Comparison of ENCODE assay signal across 13 cellular contexts in genomic region chr20:3039426-3039825, GRCh38. TPM values are rescaled to one million over a fixed set of nuclear protein-coding genes. Genes with fewer than 3 reads are reported as not detected.
A peak's percentile ranks its signal among the peaks of the same experiment; 100 is the strongest.
DNase-seq lines count a peak whose midpoint lies in the region; ATAC-seq and TF ChIP-seq lines count a peak whose summit lies in the region.
"Had no signal": no experiment of that assay in that cellular context is flagged by ENCODE, and none has a peak within 500 bp of the region (broad histone marks: within the 10 kb centered on the region; RNA-seq: fewer than 3 reads in every experiment).

No MANE protein-coding gene starts in this region.

- peaks cover 36% of the 10 kb centered on the region for H3K36me3 Mint-ChIP-seq in activated CD8-positive, alpha-beta T cell treated with anti-CD3 and anti-CD28 coated beads, Interleukin-2, amount 10 ng/mL, durations not matched to agents 7 days and 5 days (ENCODE audit: low read depth)
- peaks cover 19% of the 10 kb centered on the region for H3K36me3 Mint-ChIP-seq in activated CD8-positive, alpha-beta T cell treated with anti-CD3 and anti-CD28 coated beads for 36 hours (ENCODE audit: low read depth)
- peaks cover 21% of the 10 kb centered on the region for H3K36me3 Mint-ChIP-seq in stimulated activated naive CD8-positive, alpha-beta T cell treated with anti-CD3 and anti-CD28 coated beads, Interleukin-15, Interleukin-2, amounts not matched to agents 100 ng/mL and 50 ng/mL, for 24 hours (ENCODE audit: low read depth)
- H3K36me3 Mint-ChIP-seq in nephron progenitor cell (ENCODE audit: low read depth) (peaks cover 48% of the 10 kb centered on the region), GM23338 (ENCODE audit: low read depth) (peaks cover 51% of the 10 kb centered on the region)

- peaks cover 4% of the 10 kb centered on the region; the same call in 1 of the 2 replicates for H3K9me2 ChIP-seq in GM23338 (ENCODE audit: insufficient read depth)

- no peak for TF ChIP-seq CTCF in activated CD8-positive, alpha-beta T cell treated with anti-CD3 and anti-CD28 coated beads for 36 hours (IDR thresholded peaks at IDR 0.05)
- TF ChIP-seq CTCF in nephron progenitor cell (IDR thresholded peaks at IDR 0.05) (no peak), GM23338 (conservative IDR thresholded peaks at IDR 0.05; ENCODE audit: low read depth in 2 of 2) (no peak)

- no peaks in the 10 kb centered on the region for H3F3A ChIP-seq in GM23338 (replicated peaks; ENCODE audit: low read depth)

- H3K4me3 Mint-ChIP-seq in activated CD8-positive, alpha-beta T cell treated with anti-CD3 and anti-CD28 coated beads, Interleukin-2, amount 10 ng/mL, durations not matched to agents 7 days and 5 days, result no peak overlapping the region
- no peak overlapping the region for H3K4me3 Mint-ChIP-seq in activated CD8-positive, alpha-beta T cell treated with anti-CD3 and anti-CD28 coated beads for 36 hours
- H3K4me3 Mint-ChIP-seq in stimulated activated naive CD8-positive, alpha-beta T cell treated with anti-CD3 and anti-CD28 coated beads, Interleukin-15, Interleukin-2, amounts not matched to agents 100 ng/mL and 50 ng/mL, for 24 hours, result no peak overlapping the region
- no peak overlapping the region for H3K4me3 Mint-ChIP-seq in stimulated activated naive CD8-positive, alpha-beta T cell treated with anti-CD3 and anti-CD28 coated beads, Interleukin-15, amount 100 ng/mL, for 72 hours
- H3K4me3 Mint-ChIP-seq in nephron progenitor cell, result peak overlapping the region; percentile 39
- no peak overlapping the region for H3K4me3 Mint-ChIP-seq in GM23338

- H3K4me2 ChIP-seq in GM23338, result no peak overlapping the region
- H3K4me2 ChIP-seq: A549 had no signal

- H4K20me1 ChIP-seq in GM23338 (replicated peaks; ENCODE audit: insufficient read depth), result 0 out of 2 replicates have a peak, but pooled peaks cover 3% of the 10 kb centered on the region

- DNase-seq in activated CD8-positive, alpha-beta T cell treated with anti-CD3 and anti-CD28 coated beads, Interleukin-2, amount 10 ng/mL, durations not matched to agents 7 days and 5 days, result no peak
- no peak for DNase-seq in activated CD8-positive, alpha-beta T cell treated with anti-CD3 and anti-CD28 coated beads for 36 hours
- DNase-seq in stimulated activated naive CD8-positive, alpha-beta T cell treated with anti-CD3 and anti-CD28 coated beads, Interleukin-15, amount 100 ng/mL, for 72 hours, result no peak
- DNase-seq in nephron progenitor cell (no peak), GM23338 (ENCODE audit: low spot score) (no peak)
- DNase-seq: DMS53, HCEC 1CT, Kasumi-1, NCI-H82 had no signal

- intact Hi-C loops in activated CD8-positive, alpha-beta T cell treated with anti-CD3 and anti-CD28 coated beads for 36 hours (cut with micrococcal nuclease), result no loop called here

- H3K79me2 ChIP-seq in GM23338 (replicated peaks; ENCODE audit: insufficient read depth), result no peaks in the 10 kb centered on the region

- H3K36me3 ChIP-seq in GM23338 (ENCODE audit: insufficient read depth), result peaks cover 3% of the 10 kb centered on the region; the same call in 1 of the 2 replicates

- no peaks in the 10 kb centered on the region for H3K9me3 Mint-ChIP-seq in activated CD8-positive, alpha-beta T cell treated with anti-CD3 and anti-CD28 coated beads, Interleukin-2, amount 10 ng/mL, durations not matched to agents 7 days and 5 days (ENCODE audit: insufficient read depth)
- no peaks in the 10 kb centered on the region for H3K9me3 Mint-ChIP-seq in activated CD8-positive, alpha-beta T cell treated with anti-CD3 and anti-CD28 coated beads for 36 hours
- no peaks in the 10 kb centered on the region for H3K9me3 Mint-ChIP-seq in stimulated activated naive CD8-positive, alpha-beta T cell treated with anti-CD3 and anti-CD28 coated beads, Interleukin-15, Interleukin-2, amounts not matched to agents 100 ng/mL and 50 ng/mL, for 24 hours
- H3K9me3 Mint-ChIP-seq in stimulated activated naive CD8-positive, alpha-beta T cell treated with anti-CD3 and anti-CD28 coated beads, Interleukin-15, amount 100 ng/mL, for 72 hours, result no peaks in the 10 kb centered on the region
- H3K9me3 Mint-ChIP-seq in nephron progenitor cell, result no peaks in the 10 kb centered on the region
- no peaks in the 10 kb centered on the region; the same call in 2 of the 3 replicates for H3K9me3 Mint-ChIP-seq in GM23338

- ATAC-seq in activated CD8-positive, alpha-beta T cell treated with anti-CD3 and anti-CD28 coated beads, Interleukin-2, amount 10 ng/mL, durations not matched to agents 7 days and 5 days, result no peak
- ATAC-seq in activated CD8-positive, alpha-beta T cell treated with anti-CD3 and anti-CD28 coated beads for 36 hours, result no peak
- ATAC-seq in stimulated activated naive CD8-positive, alpha-beta T cell treated with anti-CD3 and anti-CD28 coated beads, Interleukin-15, amount 100 ng/mL, for 72 hours, result no peak
- ATAC-seq in GM23338, result no peak
- no peak for ATAC-seq in HG03469 (IDR thresholded peaks at IDR 0.05; ENCODE audit: unreplicated experiment)
- ATAC-seq: A549 had no signal

- no peaks in the 10 kb centered on the region for H3K27me3 Mint-ChIP-seq in activated CD8-positive, alpha-beta T cell treated with anti-CD3 and anti-CD28 coated beads, Interleukin-2, amount 10 ng/mL, durations not matched to agents 7 days and 5 days (ENCODE audit: low read depth)
- H3K27me3 Mint-ChIP-seq in activated CD8-positive, alpha-beta T cell treated with anti-CD3 and anti-CD28 coated beads for 36 hours, result no peaks in the 10 kb centered on the region
- no peaks in the 10 kb centered on the region for H3K27me3 Mint-ChIP-seq in stimulated activated naive CD8-positive, alpha-beta T cell treated with anti-CD3 and anti-CD28 coated beads, Interleukin-15, Interleukin-2, amounts not matched to agents 100 ng/mL and 50 ng/mL, for 24 hours
- no peaks in the 10 kb centered on the region for H3K27me3 Mint-ChIP-seq in stimulated activated naive CD8-positive, alpha-beta T cell treated with anti-CD3 and anti-CD28 coated beads, Interleukin-15, amount 100 ng/mL, for 72 hours
- H3K27me3 Mint-ChIP-seq in nephron progenitor cell (ENCODE audit: low read depth, poor library complexity) (no peaks in the 10 kb centered on the region), GM23338 (ENCODE audit: insufficient read depth, low read depth, poor library complexity) (peaks cover 16% of the 10 kb centered on the region)

- CTCF ChIA-PET in activated CD8-positive, alpha-beta T cell treated with anti-CD3 and anti-CD28 coated beads, Interleukin-2, amount 10 ng/mL, durations not matched to agents 7 days and 5 days (lab: Charles Lee), result no interaction called here
- CTCF ChIA-PET in activated CD8-positive, alpha-beta T cell treated with anti-CD3 and anti-CD28 coated beads for 36 hours (lab: Charles Lee), result interaction anchor here (0.8 kb wide), 1 partner anchor 14 kb away, joined by 3 read pairs; no protein-coding TSS in a partner anchor

- H3K4me3 ChIP-seq in GM23338, result no peak overlapping the region
- H3K4me3 ChIP-seq: A549 had no signal

- POLR2A ChIA-PET in activated CD8-positive, alpha-beta T cell treated with anti-CD3 and anti-CD28 coated beads, Interleukin-2, amount 10 ng/mL, durations not matched to agents 7 days and 5 days (lab: Charles Lee), result no interaction called here
- POLR2A ChIA-PET in activated CD8-positive, alpha-beta T cell treated with anti-CD3 and anti-CD28 coated beads for 36 hours (lab: Charles Lee), result interaction anchor here (1.7 kb wide), 1 partner anchor 28 kb away, joined by 4 read pairs; no protein-coding TSS in a partner anchor

- H3K27ac Mint-ChIP-seq in activated CD8-positive, alpha-beta T cell treated with anti-CD3 and anti-CD28 coated beads, Interleukin-2, amount 10 ng/mL, durations not matched to agents 7 days and 5 days, result peak overlapping the region; percentile 70
- H3K27ac Mint-ChIP-seq in activated CD8-positive, alpha-beta T cell treated with anti-CD3 and anti-CD28 coated beads for 36 hours, result no peak overlapping the region
- H3K27ac Mint-ChIP-seq in stimulated activated naive CD8-positive, alpha-beta T cell treated with anti-CD3 and anti-CD28 coated beads, Interleukin-15, Interleukin-2, amounts not matched to agents 100 ng/mL and 50 ng/mL, for 24 hours, result peak overlapping the region; percentile 69
- no peak overlapping the region for H3K27ac Mint-ChIP-seq in stimulated activated naive CD8-positive, alpha-beta T cell treated with anti-CD3 and anti-CD28 coated beads, Interleukin-15, amount 100 ng/mL, for 72 hours
- H3K27ac Mint-ChIP-seq in nephron progenitor cell (peak overlapping the region; percentile 34), GM23338 (no peak overlapping the region)

- H2AFZ ChIP-seq in GM23338, result no peak overlapping the region

- peaks cover 17% of the 10 kb centered on the region for H3K4me1 ChIP-seq in GM23338 (ENCODE audit: insufficient read depth)

- H3K27me3 ChIP-seq in GM23338 (ENCODE audit: insufficient read depth), result no peaks in the 10 kb centered on the region

- H3K27ac ChIP-seq in GM23338 (ENCODE audit: low read depth), result no peak overlapping the region
- H3K27ac ChIP-seq: A549, C4-2B had no signal

- H3K4me1 Mint-ChIP-seq in activated CD8-positive, alpha-beta T cell treated with anti-CD3 and anti-CD28 coated beads, Interleukin-2, amount 10 ng/mL, durations not matched to agents 7 days and 5 days (ENCODE audit: low read depth), result peaks cover 20% of the 10 kb centered on the region
- H3K4me1 Mint-ChIP-seq in activated CD8-positive, alpha-beta T cell treated with anti-CD3 and anti-CD28 coated beads for 36 hours (ENCODE audit: low read depth), result no peaks in the 10 kb centered on the region
- no peaks in the 10 kb centered on the region for H3K4me1 Mint-ChIP-seq in stimulated activated naive CD8-positive, alpha-beta T cell treated with anti-CD3 and anti-CD28 coated beads, Interleukin-15, Interleukin-2, amounts not matched to agents 100 ng/mL and 50 ng/mL, for 24 hours (ENCODE audit: low read depth)
- H3K4me1 Mint-ChIP-seq in stimulated activated naive CD8-positive, alpha-beta T cell treated with anti-CD3 and anti-CD28 coated beads, Interleukin-15, amount 100 ng/mL, for 72 hours, result no peaks in the 10 kb centered on the region
- H3K4me1 Mint-ChIP-seq in nephron progenitor cell, result peaks cover 60% of the 10 kb centered on the region
- H3K4me1 Mint-ChIP-seq in GM23338, result peaks cover 14% of the 10 kb centered on the region

RNA-seq across cellular contexts. Expression of gene GNRH2, which starts 4.0 kb away (rescaled TPM):
- 1 to 10 TPM; 1.5 to 1.7 TPM for total RNA-seq in activated CD8-positive, alpha-beta T cell treated with anti-CD3 and anti-CD28 coated beads, Interleukin-2, amount 10 ng/mL, durations not matched to agents 7 days and 5 days
- under 1 TPM; 0.36 to 0.85 TPM for total RNA-seq in activated CD8-positive, alpha-beta T cell treated with anti-CD3 and anti-CD28 coated beads for 36 hours
- not detected in 2 replicates for total RNA-seq in GM23338 (2014; rRNA removed; shearing (Covaris generic))
- not detected in 2 replicates for polyA plus RNA-seq in GM23338 (2016; fragmentation: Nextera tagmentation; extraction: Ambion mirVana)

RNA-seq across cellular contexts. Expression of gene MRPS26, which starts 6.4 kb away (rescaled TPM):
- total RNA-seq in activated CD8-positive, alpha-beta T cell treated with anti-CD3 and anti-CD28 coated beads, Interleukin-2, amount 10 ng/mL, durations not matched to agents 7 days and 5 days, result 10 to 100 TPM; 37.4 to 38.9 TPM
- 10 to 100 TPM; 63.6 to 70.0 TPM for total RNA-seq in activated CD8-positive, alpha-beta T cell treated with anti-CD3 and anti-CD28 coated beads for 36 hours
- 103 and 105 TPM in 2 replicates for total RNA-seq in GM23338 (2014; rRNA removed; shearing (Covaris generic))
- 154 and 158 TPM in 2 replicates for polyA plus RNA-seq in GM23338 (2016; fragmentation: Nextera tagmentation; extraction: Ambion mirVana)

RNA-seq across cellular contexts. Expression of gene OXT, which starts 32.0 kb away (rescaled TPM):
- not detected for total RNA-seq in activated CD8-positive, alpha-beta T cell treated with anti-CD3 and anti-CD28 coated beads, Interleukin-2, amount 10 ng/mL, durations not matched to agents 7 days and 5 days
- total RNA-seq in activated CD8-positive, alpha-beta T cell treated with anti-CD3 and anti-CD28 coated beads for 36 hours, result not detected
- total RNA-seq in GM23338 (2014; rRNA removed; shearing (Covaris generic)), result not detected in 2 replicates
- 1.5 and 3.5 TPM in 2 replicates for polyA plus RNA-seq in GM23338 (2016; fragmentation: Nextera tagmentation; extraction: Ambion mirVana)
- polyA plus RNA-seq: A549 had no signal

RNA-seq across cellular contexts. Expression of gene AVP, which starts 45.1 kb away (rescaled TPM):
- not detected for total RNA-seq in activated CD8-positive, alpha-beta T cell treated with anti-CD3 and anti-CD28 coated beads, Interleukin-2, amount 10 ng/mL, durations not matched to agents 7 days and 5 days
- total RNA-seq in activated CD8-positive, alpha-beta T cell treated with anti-CD3 and anti-CD28 coated beads for 36 hours, result not detected
- not detected in 2 replicates for total RNA-seq in GM23338 (2014; rRNA removed; shearing (Covaris generic))
- polyA plus RNA-seq in GM23338 (2016; fragmentation: Nextera tagmentation; extraction: Ambion mirVana), result 0.60 and 1.4 TPM in 2 replicates
- polyA plus RNA-seq: A549 had no signal

Comparison
In these comparisons a context has a peak if more than half of its experiments do, and no peak if none do; other contexts are left out.
1. H3K27ac Mint-ChIP-seq: peak in activated CD8-positive, alpha-beta T cell treated with anti-CD3 and anti-CD28 coated beads, Interleukin-2, amount 10 ng/mL, durations not matched to agents 7 days and 5 days (single experiment), stimulated activated naive CD8-positive, alpha-beta T cell treated with anti-CD3 and anti-CD28 coated beads, Interleukin-15, Interleukin-2, amounts not matched to agents 100 ng/mL and 50 ng/mL, for 24 hours (single experiment) and nephron progenitor cell (single experiment); none in activated CD8-positive, alpha-beta T cell treated with anti-CD3 and anti-CD28 coated beads for 36 hours (single experiment), stimulated activated naive CD8-positive, alpha-beta T cell treated with anti-CD3 and anti-CD28 coated beads, Interleukin-15, amount 100 ng/mL, for 72 hours (0 of 2) and GM23338 (single experiment).